10 cellular contexts compared by ENCODE assay signal in genomic region chr20:62387993-62388635, GRCh38. TPM values are rescaled to one million over a fixed set of nuclear protein-coding genes. Genes with fewer than 3 reads are reported as not detected.
DNase-seq lines count a peak whose midpoint lies in the region; ATAC-seq lines count a peak whose summit lies in the region.
"Had no signal": no experiment of that assay in that cellular context is flagged by ENCODE, and none has a peak within 500 bp of the region (broad histone marks: within the 10 kb centered on the region; RNA-seq: fewer than 3 reads in every experiment).

No MANE protein-coding gene starts in this region.

- ATAC-seq in HG02678 (IDR thresholded peaks at IDR 0.05; ENCODE audit: unreplicated experiment): no peak

- peak overlapping the region; percentile 95 for H3K4me3 ChIP-seq in GM08714 (ENCODE audit: low read length)
- peak overlapping the region; percentile 89 for H3K4me3 ChIP-seq in SJCRH30
- peak overlapping the region; percentile 93 for H3K4me3 ChIP-seq in trophoblast cell (ENCODE audit: low read depth, low read length)

- peak overlapping the region; percentile 96 for H3K9ac ChIP-seq in trophoblast cell (ENCODE audit: low read length)

- H3K79me1 ChIP-seq in trophoblast cell (ENCODE audit: low read length): peaks cover 12% of the 10 kb centered on the region

- no peak overlapping the region; the same call in 1 of the 2 replicates for H3K27ac ChIP-seq in SJCRH30
- H3K27ac ChIP-seq in epithelial cell of prostate: peak overlapping the region; percentile 79
- H3K27ac ChIP-seq in trophoblast cell (ENCODE audit: low read depth, low read length): no peak overlapping the region

- H3K4ac ChIP-seq in trophoblast cell (ENCODE audit: low read depth, low read length): peak overlapping the region; percentile 96

- no peak overlapping the region for H2AK5ac ChIP-seq in trophoblast cell (ENCODE audit: low read length)

- H3K9me3 ChIP-seq in SJCRH30 (replicated peaks) (no peaks in the 10 kb centered on the region), trophoblast cell (ENCODE audit: insufficient read depth, low read depth, low read length) (no peaks in the 10 kb centered on the region)

- H4K12ac ChIP-seq in trophoblast cell (ENCODE audit: low read depth, low read length): no peak overlapping the region

- H3K36me3 ChIP-seq in SJCRH30 (peaks cover 30% of the 10 kb centered on the region), trophoblast cell (ENCODE audit: control insufficient read depth in 1 of 2, insufficient read depth in 2 of 2, low read length in 2 of 2) (peaks cover 51 to 52% of the 10 kb centered on the region in 2 experiments)

- H3K4me1 ChIP-seq in SJCRH30 (0 out of 2 replicates have a peak, but pooled peaks cover 5% of the 10 kb centered on the region), trophoblast cell (ENCODE audit: control insufficient read depth in 1 of 2, insufficient read depth in 2 of 2, low read length in 2 of 2) (peaks cover 4 to 8% of the 10 kb centered on the region in 2 experiments)

- H3K14ac ChIP-seq in trophoblast cell (ENCODE audit: low read length): no peak overlapping the region

- H2BK120ac ChIP-seq in trophoblast cell (ENCODE audit: insufficient read depth, low read length, poor library complexity): no peak overlapping the region

- H2BK5ac ChIP-seq in trophoblast cell (ENCODE audit: low read depth, low read length, poor library complexity): no peak overlapping the region

- no peak overlapping the region for H3K23ac ChIP-seq in trophoblast cell (ENCODE audit: low read length)

- no CpG with 5 or more reads among the region's 16 CpGs for WGBS in trophoblast cell (ENCODE audit: extremely low coverage, insufficient coverage, insufficient read length)

- H3K27me3 ChIP-seq in SJCRH30: no peaks in the 10 kb centered on the region
- H3K27me3 ChIP-seq in trophoblast cell (ENCODE audit: insufficient read depth, low read length): no peaks in the 10 kb centered on the region

- no peak overlapping the region for H2BK12ac ChIP-seq in trophoblast cell (ENCODE audit: low read length)

- DNase-seq in SJCRH30: no peak
- no peak for DNase-seq in epithelial cell of prostate (ENCODE audit: low read depth, low spot score)
- DNase-seq in trophoblast cell: no peak
- DNase-seq in D341Med (ENCODE audit: low spot score): no peak
- no peak for DNase-seq in anterior cingulate cortex (lab: John Stamatoyannopoulos, UW)
- no peak for DNase-seq in NCI-H82 (lab: John Stamatoyannopoulos, UW)
- DNase-seq: activated CD4-positive, CD25-positive, alpha-beta regulatory T cell treated with anti-CD3 and anti-CD28 coated beads, Interleukin-2, amount 50 U/mL, for 72 hours; small intestine had no signal

- no peak overlapping the region for H4K8ac ChIP-seq in trophoblast cell (ENCODE audit: low read depth, low read length)

- H3K4me2 ChIP-seq in trophoblast cell (ENCODE audit: low read length): peak overlapping the region; percentile 91

- H3K18ac ChIP-seq in trophoblast cell (ENCODE audit: low read length): no peak overlapping the region

- peaks cover 14% of the 10 kb centered on the region for H3K79me2 ChIP-seq in trophoblast cell (ENCODE audit: control insufficient read depth, insufficient read depth, low read length, poor library complexity)

- H2AFZ ChIP-seq in trophoblast cell (ENCODE audit: insufficient read depth, low read length, poor library complexity): no peak overlapping the region

- H4K91ac ChIP-seq in trophoblast cell (ENCODE audit: low read depth, low read length): no peak overlapping the region

RNA-seq across cellular contexts. Expression of gene RPS21, which starts 1.2 kb away (rescaled TPM):
- 3,142 and 3,675 TPM in 2 replicates for total RNA-seq in SJCRH30 (2014; rRNA removed; shearing (Covaris generic))
- 2,264 and 2,365 TPM in 2 replicates for polyA plus RNA-seq in trophoblast cell (2013)

RNA-seq across cellular contexts. Expression of gene CABLES2, which starts 19.0 kb away (rescaled TPM):
- total RNA-seq in SJCRH30 (2014; rRNA removed; shearing (Covaris generic)): 12.9 and 13.0 TPM in 2 replicates
- 15.0 and 15.1 TPM in 2 replicates for polyA plus RNA-seq in trophoblast cell (2013)

RNA-seq across cellular contexts. Expression of gene LAMA5, which starts 21.0 kb away (rescaled TPM):
- total RNA-seq in SJCRH30 (2014; rRNA removed; shearing (Covaris generic)): 37.3 and 43.8 TPM in 2 replicates
- polyA plus RNA-seq in trophoblast cell (2013): 135 and 147 TPM in 2 replicates

RNA-seq across cellular contexts. Expression of gene RBBP8NL, which starts 39.2 kb away (rescaled TPM):
- total RNA-seq in SJCRH30 (2014; rRNA removed; shearing (Covaris generic)): not detected in 2 replicates
- 7.9 TPM in 2 replicates for polyA plus RNA-seq in trophoblast cell (2013)
